ENCODE assay signal across 1 cellular context in the genomic region with DNA sequence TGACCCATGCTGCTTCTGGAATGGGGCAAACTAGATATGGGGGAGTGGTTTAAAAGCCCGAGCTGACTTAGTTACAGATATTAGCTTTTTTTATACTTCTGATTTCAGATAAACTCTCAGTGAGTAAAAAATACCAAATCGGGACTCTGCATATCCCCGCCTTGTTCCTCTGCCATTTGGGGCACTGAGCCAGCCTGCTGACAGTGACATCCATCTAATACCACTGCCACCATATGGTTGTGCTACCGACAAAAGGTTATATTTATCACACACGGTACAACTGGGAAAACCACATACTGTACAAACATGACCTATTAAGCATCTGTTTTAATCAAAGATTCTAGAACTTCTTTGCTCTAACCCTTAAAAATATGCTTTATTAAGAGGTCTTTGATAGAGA.
TF ChIP-seq lines count a peak whose summit lies in the region.

No MANE protein-coding gene starts in this region.

TF ChIP-seq in GM23338, 12 proteins besides CTCF, POLR2A, EP300 and RAD21 (continued from another document):
- TF ChIP-seq, protein P1, sequence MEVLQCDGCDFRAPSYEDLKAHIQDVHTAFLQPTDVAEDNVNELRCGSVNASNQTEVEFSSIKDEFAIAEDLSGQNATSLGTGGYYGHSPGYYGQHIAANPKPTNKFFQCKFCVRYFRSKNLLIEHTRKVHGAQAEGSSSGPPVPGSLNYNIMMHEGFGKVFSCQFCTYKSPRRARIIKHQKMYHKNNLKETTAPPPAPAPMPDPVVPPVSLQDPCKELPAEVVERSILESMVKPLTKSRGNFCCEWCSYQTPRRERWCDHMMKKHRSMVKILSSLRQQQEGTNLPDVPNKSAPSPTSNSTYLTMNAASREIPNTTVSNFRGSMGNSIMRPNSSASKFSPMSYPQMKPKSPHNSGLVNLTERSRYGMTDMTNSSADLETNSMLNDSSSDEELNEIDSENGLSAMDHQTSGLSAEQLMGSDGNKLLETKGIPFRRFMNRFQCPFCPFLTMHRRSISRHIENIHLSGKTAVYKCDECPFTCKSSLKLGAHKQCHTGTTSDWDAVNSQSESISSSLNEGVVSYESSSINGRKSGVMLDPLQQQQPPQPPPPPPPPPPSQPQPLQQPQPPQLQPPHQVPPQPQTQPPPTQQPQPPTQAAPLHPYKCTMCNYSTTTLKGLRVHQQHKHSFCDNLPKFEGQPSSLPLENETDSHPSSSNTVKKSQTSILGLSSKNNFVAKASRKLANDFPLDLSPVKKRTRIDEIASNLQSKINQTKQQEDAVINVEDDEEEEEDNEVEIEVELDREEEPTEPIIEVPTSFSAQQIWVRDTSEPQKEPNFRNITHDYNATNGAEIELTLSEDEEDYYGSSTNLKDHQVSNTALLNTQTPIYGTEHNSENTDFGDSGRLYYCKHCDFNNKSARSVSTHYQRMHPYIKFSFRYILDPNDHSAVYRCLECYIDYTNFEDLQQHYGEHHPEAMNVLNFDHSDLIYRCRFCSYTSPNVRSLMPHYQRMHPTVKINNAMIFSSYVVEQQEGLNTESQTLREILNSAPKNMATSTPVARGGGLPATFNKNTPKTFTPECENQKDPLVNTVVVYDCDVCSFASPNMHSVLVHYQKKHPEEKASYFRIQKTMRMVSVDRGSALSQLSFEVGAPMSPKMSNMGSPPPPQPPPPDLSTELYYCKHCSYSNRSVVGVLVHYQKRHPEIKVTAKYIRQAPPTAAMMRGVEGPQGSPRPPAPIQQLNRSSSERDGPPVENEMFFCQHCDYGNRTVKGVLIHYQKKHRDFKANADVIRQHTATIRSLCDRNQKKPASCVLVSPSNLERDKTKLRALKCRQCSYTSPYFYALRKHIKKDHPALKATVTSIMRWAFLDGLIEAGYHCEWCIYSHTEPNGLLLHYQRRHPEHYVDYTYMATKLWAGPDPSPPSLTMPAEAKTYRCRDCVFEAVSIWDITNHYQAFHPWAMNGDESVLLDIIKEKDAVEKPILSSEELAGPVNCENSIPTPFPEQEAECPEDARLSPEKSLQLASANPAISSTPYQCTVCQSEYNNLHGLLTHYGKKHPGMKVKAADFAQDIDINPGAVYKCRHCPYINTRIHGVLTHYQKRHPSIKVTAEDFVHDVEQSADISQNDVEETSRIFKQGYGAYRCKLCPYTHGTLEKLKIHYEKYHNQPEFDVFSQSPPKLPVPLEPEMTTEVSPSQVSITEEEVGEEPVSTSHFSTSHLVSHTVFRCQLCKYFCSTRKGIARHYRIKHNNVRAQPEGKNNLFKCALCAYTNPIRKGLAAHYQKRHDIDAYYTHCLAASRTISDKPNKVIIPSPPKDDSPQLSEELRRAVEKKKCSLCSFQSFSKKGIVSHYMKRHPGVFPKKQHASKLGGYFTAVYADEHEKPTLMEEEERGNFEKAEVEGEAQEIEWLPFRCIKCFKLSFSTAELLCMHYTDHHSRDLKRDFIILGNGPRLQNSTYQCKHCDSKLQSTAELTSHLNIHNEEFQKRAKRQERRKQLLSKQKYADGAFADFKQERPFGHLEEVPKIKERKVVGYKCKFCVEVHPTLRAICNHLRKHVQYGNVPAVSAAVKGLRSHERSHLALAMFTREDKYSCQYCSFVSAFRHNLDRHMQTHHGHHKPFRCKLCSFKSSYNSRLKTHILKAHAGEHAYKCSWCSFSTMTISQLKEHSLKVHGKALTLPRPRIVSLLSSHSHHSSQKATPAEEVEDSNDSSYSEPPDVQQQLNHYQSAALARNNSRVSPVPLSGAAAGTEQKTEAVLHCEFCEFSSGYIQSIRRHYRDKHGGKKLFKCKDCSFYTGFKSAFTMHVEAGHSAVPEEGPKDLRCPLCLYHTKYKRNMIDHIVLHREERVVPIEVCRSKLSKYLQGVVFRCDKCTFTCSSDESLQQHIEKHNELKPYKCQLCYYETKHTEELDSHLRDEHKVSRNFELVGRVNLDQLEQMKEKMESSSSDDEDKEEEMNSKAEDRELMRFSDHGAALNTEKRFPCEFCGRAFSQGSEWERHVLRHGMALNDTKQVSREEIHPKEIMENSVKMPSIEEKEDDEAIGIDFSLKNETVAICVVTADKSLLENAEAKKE (CRISPR knock-in tag; IDR thresholded peaks at IDR 0.05): no peak
- TF ChIP-seq EZH2 (IDR thresholded peaks at IDR 0.05; ENCODE audit: low read depth, unreplicated experiment): no peak
- no peak for TF ChIP-seq ZNF114 (CRISPR knock-in tag; IDR thresholded peaks at IDR 0.05)
- no peak for TF ChIP-seq POLR2AphosphoS5 (IDR thresholded peaks at IDR 0.05; ENCODE audit: low read depth)
- TF ChIP-seq CREB1 (CRISPR knock-in tag; IDR thresholded peaks at IDR 0.05; ENCODE audit: low read depth): no peak
- TF ChIP-seq, protein P2, sequence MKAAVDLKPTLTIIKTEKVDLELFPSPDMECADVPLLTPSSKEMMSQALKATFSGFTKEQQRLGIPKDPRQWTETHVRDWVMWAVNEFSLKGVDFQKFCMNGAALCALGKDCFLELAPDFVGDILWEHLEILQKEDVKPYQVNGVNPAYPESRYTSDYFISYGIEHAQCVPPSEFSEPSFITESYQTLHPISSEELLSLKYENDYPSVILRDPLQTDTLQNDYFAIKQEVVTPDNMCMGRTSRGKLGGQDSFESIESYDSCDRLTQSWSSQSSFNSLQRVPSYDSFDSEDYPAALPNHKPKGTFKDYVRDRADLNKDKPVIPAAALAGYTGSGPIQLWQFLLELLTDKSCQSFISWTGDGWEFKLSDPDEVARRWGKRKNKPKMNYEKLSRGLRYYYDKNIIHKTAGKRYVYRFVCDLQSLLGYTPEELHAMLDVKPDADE (IDR thresholded peaks at IDR 0.05): no peak
